ENCODE assay signal across 1 cellular context in genomic region chr2:149579972-149580882, GRCh38.
A peak's percentile ranks its signal among the peaks of the same experiment; 100 is the strongest.
TF ChIP-seq lines count a peak whose summit lies in the region.

No MANE protein-coding gene starts in this region.

TF ChIP-seq in HepG2, 621 proteins besides CTCF, POLR2A, EP300 and RAD21 (continued from another document):
- TF ChIP-seq ZNF574 (CRISPR knock-in tag; IDR thresholded peaks at IDR 0.05) = no peak
- TF ChIP-seq MAFK (conservative IDR thresholded peaks at IDR 0.05 in 1 of 2, IDR thresholded peaks at IDR 0.05 in 1 of 2; ENCODE audit: low read length in 2 of 2) = 0 out of 4 replicates have a peak, but pooled peaks of 1 of the 2 experiments have one; percentile 5
- TF ChIP-seq PHF8 (CRISPR knock-in tag; IDR thresholded peaks at IDR 0.05) = no peak
